ENCODE assay signal across 12 cellular contexts in genomic region chr2:4973973-4974372, GRCh38.
"Had no signal": no experiment of that assay in that cellular context is flagged by ENCODE, and none has a peak within 500 bp of the region (broad histone marks: within the 10 kb centered on the region; RNA-seq: fewer than 3 reads in every experiment).

No MANE protein-coding gene starts in this region.

- DNase-seq: activated CD4-positive, alpha-beta T cell treated with anti-CD3 and anti-CD28 coated beads, Interleukin-2, amount 10 ng/mL, durations not matched to agents 7 days and 5 days; dermis blood vessel endothelial cell; endodermal cell; immature natural killer cell; left cardiac atrium; mammary epithelial cell; nephron progenitor cell; stimulated activated CD4-positive, alpha-beta T cell treated with anti-CD3 and anti-CD28 coated beads, Interleukin-12 subunit alpha, Interleukin-12 subunit beta, amount 100 ng/mL, for 4 hours; stimulated activated CD4-positive, alpha-beta T cell treated with anti-CD3 and anti-CD28 coated beads, Interleukin-2, amount 100 ng/mL, for 48 hours; stimulated activated CD8-positive, alpha-beta memory T cell treated with anti-CD3 and anti-CD28 coated beads, Interleukin-4, amount 100 ng/mL, for 48 hours had no signal

- ATAC-seq: WTC11 had no signal

- H3K9me3 ChIP-seq: breast epithelium had no signal

- H3K27ac ChIP-seq: breast epithelium had no signal

- H3K36me3 ChIP-seq: breast epithelium had no signal

- H3K27me3 ChIP-seq: breast epithelium had no signal

- H3K4me3 ChIP-seq: breast epithelium had no signal

- H3K4me1 ChIP-seq: breast epithelium had no signal
